In genomic region chr9:136847827-136848392, GRCh38 we compare ENCODE assay signal across 8 cellular contexts. TPM values are rescaled to one million over a fixed set of nuclear protein-coding genes. Genes with fewer than 3 reads are reported as not detected.
DNase-seq lines count a peak whose midpoint lies in the region; ATAC-seq and TF ChIP-seq lines count a peak whose summit lies in the region.

No MANE protein-coding gene starts in this region.

- intact Hi-C loops in activated CD4-positive, alpha-beta T cell treated with anti-CD3 and anti-CD28 coated beads, Interleukin-2, amount 10 ng/mL, durations not matched to agents 24 days and 14 days (cut with micrococcal nuclease), result loop anchor here (2.0 to 10.0 kb wide), 6 partner anchors 19 to 317 kb away; partner anchors contain the start of genes EDF1, NPDC1 and TMEM141
- intact Hi-C loops in dendritic cell treated with granulocyte-macrophage colony-stimulating factor and Interleukin-4, amounts not matched to agents 40 ng/mL and 50 ng/mL, for 4 days (cut with micrococcal nuclease), result loop anchor here (1.0 to 5.0 kb wide), 4 partner anchors 18 to 96 kb away; partner anchors contain the start of genes EDF1, FBXW5, RABL6 and TMEM141

- DNase-seq in AG09319 (ENCODE audit: extremely low read depth, low read depth) (peak; percentile 46), GM23338 (ENCODE audit: low spot score) (peak; percentile 86), NCI-H460 (ENCODE audit: extremely low read depth, low read depth) (peak; percentile 89), lung (ENCODE audit: low spot score) (peak; percentile 90), cerebellum (ENCODE audit: low spot score) (no peak)
- DNase-seq in activated CD4-positive, alpha-beta T cell treated with anti-CD3 and anti-CD28 coated beads, Interleukin-2, amount 10 ng/mL, durations not matched to agents 24 days and 14 days, result peak; percentile 96
- peak; percentile 30 for DNase-seq in stimulated activated CD8-positive, alpha-beta memory T cell treated with anti-CD3 and anti-CD28 coated beads, Interleukin-15, amount 100 ng/mL, for 1 hour (ENCODE audit: low read depth)

- H4K20me1 ChIP-seq in GM23338 (replicated peaks; ENCODE audit: insufficient read depth), result 0 out of 2 replicates have a peak, but pooled peaks cover 3% of the 10 kb centered on the region

- peaks cover 0 to 3% of the 10 kb centered on the region in 2 donors for H3K9me3 ChIP-seq in lung (ENCODE audit: control insufficient read depth in 2 of 2, insufficient read depth in 1 of 2, low read length in 1 of 2)

- H3K36me3 ChIP-seq in GM23338 (ENCODE audit: insufficient read depth), result no peaks in the 10 kb centered on the region; the same call in 1 of the 2 replicates
- H3K36me3 ChIP-seq in lung (ENCODE audit: control insufficient read depth in 2 of 2, insufficient read depth in 2 of 2, low read length in 2 of 2), result peaks cover 0 to 6% of the 10 kb centered on the region in 2 donors

- H3K4me3 Mint-ChIP-seq in GM23338, result peak overlapping the region; percentile 93
- peak overlapping the region; percentile 96 for H3K4me3 Mint-ChIP-seq in activated CD4-positive, alpha-beta T cell treated with anti-CD3 and anti-CD28 coated beads, Interleukin-2, amount 10 ng/mL, durations not matched to agents 24 days and 14 days
- H3K4me3 Mint-ChIP-seq in dendritic cell treated with granulocyte-macrophage colony-stimulating factor and Interleukin-4, amounts not matched to agents 40 ng/mL and 50 ng/mL, for 4 days, result peak overlapping the region; percentile 97

- H3K27me3 ChIP-seq in GM23338 (ENCODE audit: insufficient read depth) (peaks cover 13% of the 10 kb centered on the region), lung (ENCODE audit: control insufficient read depth, insufficient read depth) (peaks cover 8% of the 10 kb centered on the region)

- no peaks in the 10 kb centered on the region for H3K9me3 Mint-ChIP-seq in GM23338
- H3K9me3 Mint-ChIP-seq in activated CD4-positive, alpha-beta T cell treated with anti-CD3 and anti-CD28 coated beads, Interleukin-2, amount 10 ng/mL, durations not matched to agents 24 days and 14 days, result no peaks in the 10 kb centered on the region
- H3K9me3 Mint-ChIP-seq in dendritic cell treated with granulocyte-macrophage colony-stimulating factor and Interleukin-4, amounts not matched to agents 40 ng/mL and 50 ng/mL, for 4 days, result no peaks in the 10 kb centered on the region

- H3K36me3 Mint-ChIP-seq in GM23338 (ENCODE audit: low read depth), result peaks cover 2% of the 10 kb centered on the region; the same call in 2 of the 3 replicates
- H3K36me3 Mint-ChIP-seq in activated CD4-positive, alpha-beta T cell treated with anti-CD3 and anti-CD28 coated beads, Interleukin-2, amount 10 ng/mL, durations not matched to agents 24 days and 14 days (ENCODE audit: low read depth), result peaks cover 27% of the 10 kb centered on the region
- peaks cover 56% of the 10 kb centered on the region for H3K36me3 Mint-ChIP-seq in dendritic cell treated with granulocyte-macrophage colony-stimulating factor and Interleukin-4, amounts not matched to agents 40 ng/mL and 50 ng/mL, for 4 days (ENCODE audit: low read depth)

- H3K27me3 Mint-ChIP-seq in GM23338 (ENCODE audit: insufficient read depth, low read depth, poor library complexity), result peaks cover 34% of the 10 kb centered on the region
- H3K27me3 Mint-ChIP-seq in activated CD4-positive, alpha-beta T cell treated with anti-CD3 and anti-CD28 coated beads, Interleukin-2, amount 10 ng/mL, durations not matched to agents 24 days and 14 days, result peaks cover 7% of the 10 kb centered on the region
- peaks cover 34% of the 10 kb centered on the region for H3K27me3 Mint-ChIP-seq in dendritic cell treated with granulocyte-macrophage colony-stimulating factor and Interleukin-4, amounts not matched to agents 40 ng/mL and 50 ng/mL, for 4 days

- H3F3A ChIP-seq in GM23338 (replicated peaks; ENCODE audit: low read depth), result 0 out of 2 replicates have a peak, but pooled peaks cover 5% of the 10 kb centered on the region

- H3K79me2 ChIP-seq in GM23338 (replicated peaks; ENCODE audit: insufficient read depth), result no peaks in the 10 kb centered on the region

- ATAC-seq in GM23338, result peak; percentile 5
- peak; percentile 63 for ATAC-seq in lung (ENCODE audit: insufficient read depth, low FRiP score)

- no peak for TF ChIP-seq CTCF in AG09319 (IDR thresholded peaks at IDR 0.05; ENCODE audit: low read depth, low read length)
- TF ChIP-seq CTCF in GM23338 (conservative IDR thresholded peaks at IDR 0.05; ENCODE audit: low read depth in 2 of 2), result no peak
- no peak for TF ChIP-seq CTCF in lung (IDR thresholded peaks at IDR 0.05; ENCODE audit: control extremely low read depth, extremely low read depth)

- peak overlapping the region; percentile 88 for H3K27ac Mint-ChIP-seq in GM23338
- H3K27ac Mint-ChIP-seq in activated CD4-positive, alpha-beta T cell treated with anti-CD3 and anti-CD28 coated beads, Interleukin-2, amount 10 ng/mL, durations not matched to agents 24 days and 14 days, result peak overlapping the region; percentile 94
- H3K27ac Mint-ChIP-seq in dendritic cell treated with granulocyte-macrophage colony-stimulating factor and Interleukin-4, amounts not matched to agents 40 ng/mL and 50 ng/mL, for 4 days, result peak overlapping the region; percentile 94

- H3K4me3 ChIP-seq in GM23338, result peak overlapping the region; percentile 88
- H3K4me3 ChIP-seq in lung, result peak overlapping the region; percentile 38

- H3K4me1 ChIP-seq in GM23338 (ENCODE audit: insufficient read depth), result peaks cover 4% of the 10 kb centered on the region; the same call in 1 of the 2 replicates
- peaks cover 3 to 24% of the 10 kb centered on the region in 2 donors for H3K4me1 ChIP-seq in lung (ENCODE audit: control insufficient read depth in 2 of 2, insufficient read depth in 2 of 2, low read length in 2 of 2)

- H3K27ac ChIP-seq in GM23338 (ENCODE audit: low read depth) (no peak overlapping the region), lung (ENCODE audit: low read depth in 1 of 2, low read length in 1 of 2) (peak overlapping the region; percentile 71 to 75)

- 1% methylated on average over 47 to 48 of the region's 48 CpGs for WGBS in lung, 2 donors

- no peaks in the 10 kb centered on the region for H3K9me2 ChIP-seq in GM23338 (ENCODE audit: insufficient read depth)

- H3K4me1 Mint-ChIP-seq in GM23338, result peaks cover 4% of the 10 kb centered on the region; the same call in 1 of the 3 replicates
- peaks cover 16% of the 10 kb centered on the region for H3K4me1 Mint-ChIP-seq in activated CD4-positive, alpha-beta T cell treated with anti-CD3 and anti-CD28 coated beads, Interleukin-2, amount 10 ng/mL, durations not matched to agents 24 days and 14 days
- H3K4me1 Mint-ChIP-seq in dendritic cell treated with granulocyte-macrophage colony-stimulating factor and Interleukin-4, amounts not matched to agents 40 ng/mL and 50 ng/mL, for 4 days (ENCODE audit: low read depth), result peaks cover 44% of the 10 kb centered on the region

- peak overlapping the region; percentile 89 for H3K4me2 ChIP-seq in GM23338

- no peak overlapping the region for H2AFZ ChIP-seq in GM23338

TF ChIP-seq in GM23338, 12 proteins besides CTCF, POLR2A, EP300 and RAD21:
- TF ChIP-seq NANOG (IDR thresholded peaks at IDR 0.05; ENCODE audit: borderline replicate concordance), result no peak
- TF ChIP-seq POLR2AphosphoS5 (IDR thresholded peaks at IDR 0.05; ENCODE audit: low read depth), result peak; percentile 57; the same call in 1 of the 2 replicates

RNA-seq across cellular contexts. Expression of gene PHPT1, which starts 1.3 kb away (rescaled TPM):
- 67.1 and 86.2 TPM in 2 replicates for total RNA-seq in GM23338 (2014; rRNA removed; shearing (Covaris generic))
- polyA plus RNA-seq in GM23338 (2016; fragmentation: Nextera tagmentation; extraction: Ambion mirVana), result 437 and 509 TPM in 2 replicates
- 132 and 134 TPM in 2 replicates for total RNA-seq in NCI-H460 (2014; rRNA removed; shearing (Covaris generic))
- polyA plus RNA-seq in NCI-H460 (2014; cell fraction: nucleus; rRNA removed), result 175 and 261 TPM in 2 replicates
- total RNA-seq in activated CD4-positive, alpha-beta T cell treated with anti-CD3 and anti-CD28 coated beads, Interleukin-2, amount 10 ng/mL, durations not matched to agents 24 days and 14 days, result 134 and 145 TPM in 2 replicates
- 100 to 1,000 TPM in 1 of 2 donors, 10 to 100 TPM in 1; 75.0 to 124 TPM for total RNA-seq in lung
- 100 to 1,000 TPM; 110 to 195 TPM for polyA plus RNA-seq in lung
- 42.1 TPM for total RNA-seq in cerebellum

RNA-seq across cellular contexts. Expression of gene MAMDC4, which starts 4.2 kb away (rescaled TPM):
- 4.1 and 6.8 TPM in 2 replicates for total RNA-seq in GM23338 (2014; rRNA removed; shearing (Covaris generic))
- polyA plus RNA-seq in GM23338 (2016; fragmentation: Nextera tagmentation; extraction: Ambion mirVana) (1.7 and 2.7 TPM in 2 replicates), lung (1 to 10 TPM; 7.0 to 7.3 TPM)
- total RNA-seq in NCI-H460 (2014; rRNA removed; shearing (Covaris generic)), result 4.4 and 4.5 TPM in 2 replicates
- polyA plus RNA-seq in NCI-H460 (2014; cell fraction: nucleus; rRNA removed), result 26.9 and 32.1 TPM in 2 replicates
- total RNA-seq in activated CD4-positive, alpha-beta T cell treated with anti-CD3 and anti-CD28 coated beads, Interleukin-2, amount 10 ng/mL, durations not matched to agents 24 days and 14 days, result 24.7 and 30.1 TPM in 2 replicates
- total RNA-seq in lung (10 to 100 TPM in 1 of 2 donors, 1 to 10 TPM in 1; 5.6 to 13.2 TPM), cerebellum (6.0 TPM)

RNA-seq across cellular contexts. Expression of gene AJM1, which starts 5.6 kb away (rescaled TPM):
- 0.12 and 0.49 TPM in 2 replicates for total RNA-seq in GM23338 (2014; rRNA removed; shearing (Covaris generic))
- 0.28 and 0.36 TPM in 2 replicates for polyA plus RNA-seq in GM23338 (2016; fragmentation: Nextera tagmentation; extraction: Ambion mirVana)
- 2.6 and 2.7 TPM in 2 replicates for total RNA-seq in NCI-H460 (2014; rRNA removed; shearing (Covaris generic))
- 23.7 and 40.1 TPM in 2 replicates for polyA plus RNA-seq in NCI-H460 (2014; cell fraction: nucleus; rRNA removed)
- 5.7 and 5.9 TPM in 2 replicates for total RNA-seq in activated CD4-positive, alpha-beta T cell treated with anti-CD3 and anti-CD28 coated beads, Interleukin-2, amount 10 ng/mL, durations not matched to agents 24 days and 14 days
- 1 to 10 TPM; 1.6 to 4.3 TPM for total RNA-seq in lung
- 1 to 10 TPM; 1.1 to 1.3 TPM for polyA plus RNA-seq in lung
- 1.8 TPM for total RNA-seq in cerebellum

RNA-seq across cellular contexts. Expression of gene EDF1, which starts 18.2 kb away (rescaled TPM):
- total RNA-seq in GM23338 (2014; rRNA removed; shearing (Covaris generic)), result 273 and 326 TPM in 2 replicates
- polyA plus RNA-seq in GM23338 (2016; fragmentation: Nextera tagmentation; extraction: Ambion mirVana) (793 and 860 TPM in 2 replicates), lung (100 to 1,000 TPM; 308 to 670 TPM)
- total RNA-seq in NCI-H460 (2014; rRNA removed; shearing (Covaris generic)), result 309 and 321 TPM in 2 replicates
- 207 and 238 TPM in 2 replicates for polyA plus RNA-seq in NCI-H460 (2014; cell fraction: nucleus; rRNA removed)
- total RNA-seq in activated CD4-positive, alpha-beta T cell treated with anti-CD3 and anti-CD28 coated beads, Interleukin-2, amount 10 ng/mL, durations not matched to agents 24 days and 14 days, result 378 and 380 TPM in 2 replicates
- total RNA-seq in lung (100 to 1,000 TPM; 283 to 298 TPM), cerebellum (83.1 TPM)

RNA-seq across cellular contexts. Expression of gene TRAF2, which starts 38.4 kb away (rescaled TPM):
- 31.5 and 39.9 TPM in 2 replicates for total RNA-seq in GM23338 (2014; rRNA removed; shearing (Covaris generic))
- 24.8 and 25.4 TPM in 2 replicates for polyA plus RNA-seq in GM23338 (2016; fragmentation: Nextera tagmentation; extraction: Ambion mirVana)
- total RNA-seq in NCI-H460 (2014; rRNA removed; shearing (Covaris generic)), result 12.1 and 17.9 TPM in 2 replicates
- polyA plus RNA-seq in NCI-H460 (2014; cell fraction: nucleus; rRNA removed), result 44.4 and 47.0 TPM in 2 replicates
- 61.6 and 66.6 TPM in 2 replicates for total RNA-seq in activated CD4-positive, alpha-beta T cell treated with anti-CD3 and anti-CD28 coated beads, Interleukin-2, amount 10 ng/mL, durations not matched to agents 24 days and 14 days
- 10 to 100 TPM; 17.2 to 19.1 TPM for total RNA-seq in lung
- polyA plus RNA-seq in lung, result 10 to 100 TPM; 11.3 to 13.2 TPM
- total RNA-seq in cerebellum, result 13.2 TPM
